Comparison of ENCODE assay signal across 9 cellular contexts in the genomic region with DNA sequence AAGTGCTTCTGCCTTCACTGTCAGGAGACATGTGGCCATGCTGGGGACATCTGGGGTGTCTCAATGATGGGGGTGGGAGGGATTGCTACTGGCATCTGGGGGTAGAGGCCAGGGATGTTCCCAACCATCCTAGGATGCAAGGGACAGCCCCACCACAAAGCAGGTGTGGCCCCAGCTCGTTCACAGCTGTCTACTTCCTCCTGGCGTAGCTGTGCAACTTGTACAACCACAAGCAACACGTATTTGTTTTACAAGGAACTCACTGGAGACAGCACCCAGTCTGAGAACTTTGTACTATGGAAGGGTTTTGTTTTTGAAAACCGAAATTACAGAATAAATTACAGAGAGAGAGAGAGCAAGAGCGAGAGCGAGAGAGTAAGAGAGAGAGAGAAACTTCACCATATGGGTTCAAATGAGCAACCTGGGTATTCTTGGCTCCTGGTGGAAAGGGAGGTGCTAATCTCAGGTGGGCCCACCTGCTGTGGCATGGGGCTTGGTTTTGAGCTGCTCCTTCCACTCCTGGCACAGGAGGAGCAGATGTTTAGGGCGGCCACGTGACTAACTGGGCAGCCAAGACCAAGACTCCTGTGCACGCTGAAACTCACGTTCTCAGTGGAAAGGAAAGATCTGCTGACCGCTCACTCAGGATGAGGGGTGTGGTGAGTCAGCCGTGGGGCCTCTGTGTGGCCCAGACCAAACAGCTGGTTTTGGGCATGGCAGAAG. TPM values are rescaled to one million over a fixed set of nuclear protein-coding genes. Genes with fewer than 3 reads are reported as not detected.
DNase-seq lines count a peak whose midpoint lies in the region; ATAC-seq and TF ChIP-seq lines count a peak whose summit lies in the region.
"Had no signal": no experiment of that assay in that cellular context is flagged by ENCODE, and none has a peak within 500 bp of the region (broad histone marks: within the 10 kb centered on the region; RNA-seq: fewer than 3 reads in every experiment).

No MANE protein-coding gene starts in this region.

- H3K27ac ChIP-seq in lower lobe of right lung (peak overlapping the region; percentile 70), foreskin keratinocyte (no peak overlapping the region)

- no peak for TF ChIP-seq CTCF in Loucy (conservative IDR thresholded peaks at IDR 0.05; ENCODE audit: low read length)
- no peak for TF ChIP-seq CTCF in lower lobe of right lung (IDR thresholded peaks at IDR 0.05)
- no peak for TF ChIP-seq CTCF in foreskin keratinocyte (conservative IDR thresholded peaks at IDR 0.05)
- no peak for TF ChIP-seq CTCF in progenitor cell of endocrine pancreas (IDR thresholded peaks at IDR 0.05; ENCODE audit: unreplicated experiment)

- ATAC-seq in GM18511 (IDR thresholded peaks at IDR 0.05; ENCODE audit: unreplicated experiment) (peak; percentile 35), GM21528 (IDR thresholded peaks at IDR 0.05; ENCODE audit: low FRiP score, unreplicated experiment) (peak; percentile 37), lower lobe of right lung (peak; percentile 18 to 26), foreskin keratinocyte (no peak)

- H3K9me3 Mint-ChIP-seq in progenitor cell of endocrine pancreas (ENCODE audit: low read depth): peaks cover 3% of the 10 kb centered on the region

- H3K27me3 Mint-ChIP-seq in progenitor cell of endocrine pancreas: peaks cover 19% of the 10 kb centered on the region

- H3K4me3 ChIP-seq in Loucy (ENCODE audit: low read length, poor library complexity, severe bottlenecking) (no peak overlapping the region), lower lobe of right lung (no peak overlapping the region)

- H3K9me2 ChIP-seq in Loucy (replicated peaks; ENCODE audit: low read depth, low read length): no peaks in the 10 kb centered on the region

- H3K4me1 Mint-ChIP-seq in progenitor cell of endocrine pancreas (ENCODE audit: low read depth): no peaks in the 10 kb centered on the region

- H3K4me2 ChIP-seq in Loucy (ENCODE audit: low read depth, low read length, poor library complexity, severe bottlenecking): peak overlapping the region; percentile 56

- H3K36me3 ChIP-seq in Loucy (ENCODE audit: insufficient read depth, low read length): no peaks in the 10 kb centered on the region
- no peaks in the 10 kb centered on the region for H3K36me3 ChIP-seq in lower lobe of right lung

- H3K27me3 ChIP-seq in Loucy (ENCODE audit: insufficient read depth, low read length, poor library complexity, severe bottlenecking): no peaks in the 10 kb centered on the region
- no peaks in the 10 kb centered on the region for H3K27me3 ChIP-seq in lower lobe of right lung (ENCODE audit: low read depth)
- H3K27me3 ChIP-seq in foreskin keratinocyte: peaks cover 8% of the 10 kb centered on the region

- H3F3A ChIP-seq in Loucy (ENCODE audit: low read depth): no peaks in the 10 kb centered on the region

- H3K9ac ChIP-seq in Loucy (ENCODE audit: low read depth, low read length, poor library complexity, severe bottlenecking): no peak overlapping the region

- H3K79me2 ChIP-seq in Loucy (ENCODE audit: insufficient read depth, low read length): no peaks in the 10 kb centered on the region

- H3K4me3 Mint-ChIP-seq in progenitor cell of endocrine pancreas (ENCODE audit: low read depth): no peak overlapping the region

- no peaks in the 10 kb centered on the region for H3K9me3 ChIP-seq in Loucy (ENCODE audit: insufficient read depth, low read depth, low read length)
- no peaks in the 10 kb centered on the region for H3K9me3 ChIP-seq in lower lobe of right lung

- H3K4me1 ChIP-seq in Loucy (ENCODE audit: insufficient read depth, low read length, poor library complexity, severe bottlenecking) (peaks cover 29% of the 10 kb centered on the region), lower lobe of right lung (peaks cover 29% of the 10 kb centered on the region), foreskin keratinocyte (no peaks in the 10 kb centered on the region)

- no peak overlapping the region for H3K27ac Mint-ChIP-seq in progenitor cell of endocrine pancreas

- no peak for DNase-seq in lower lobe of right lung
- no peak for DNase-seq in foreskin keratinocyte
- no peak for DNase-seq in stimulated activated naive CD4-positive, alpha-beta T cell treated with Interleukin-2 at 50 U/mL for 16 hours (lab: John Stamatoyannopoulos, UW)
- no peak for DNase-seq in DMS53 treated with DMSO at 0.1 percent for 48 hours (lab: John Stamatoyannopoulos, UW; ENCODE audit: unreplicated experiment)
- DNase-seq in progenitor cell of endocrine pancreas (ENCODE audit: low spot score, unreplicated experiment): no peak

- no peaks in the 10 kb centered on the region for H3K36me3 Mint-ChIP-seq in progenitor cell of endocrine pancreas (ENCODE audit: insufficient read depth)

- intact Hi-C loops in lower lobe of right lung (cut with DNase I): no loop called here

- no peaks in the 10 kb centered on the region for H4K20me1 ChIP-seq in Loucy (ENCODE audit: insufficient read depth, low read length, poor library complexity, severe bottlenecking)

- H2AFZ ChIP-seq in Loucy (ENCODE audit: low read length): no peak overlapping the region

RNA-seq across cellular contexts. Expression of gene TNFRSF13B, which starts 17.5 kb away (rescaled TPM):
- total RNA-seq in lower lobe of right lung: 0.27 TPM
- not detected in 2 replicates for total RNA-seq in foreskin keratinocyte
- polyA plus RNA-seq in foreskin keratinocyte: not detected in 2 replicates
- total RNA-seq in progenitor cell of endocrine pancreas: not detected in 2 replicates
- total RNA-seq: fibroblast of lung had no signal
- polyA plus RNA-seq: fibroblast of lung had no signal

RNA-seq across cellular contexts. Expression of gene MPRIP, which starts 52.9 kb away (rescaled TPM):
- total RNA-seq in lower lobe of right lung (232 TPM), foreskin keratinocyte (130 and 150 TPM in 2 replicates), progenitor cell of endocrine pancreas (180 and 195 TPM in 2 replicates)
- 104 and 109 TPM in 2 replicates for polyA plus RNA-seq in foreskin keratinocyte
